ENCODE assay signal across 8 cellular contexts in genomic region chr15:31487811-31488436, GRCh38.
DNase-seq lines count a peak whose midpoint lies in the region; ATAC-seq and TF ChIP-seq lines count a peak whose summit lies in the region.

No MANE protein-coding gene starts in this region.

- H4K5ac ChIP-seq in IMR-90 (ENCODE audit: low read depth, low read length) = no peak overlapping the region

- H2AFZ ChIP-seq in IMR-90 (replicated peaks; ENCODE audit: low read length, poor library complexity) = peak overlapping the region; percentile 88

- H3K36me3 ChIP-seq in IMR-90 (ENCODE audit: control insufficient read depth, insufficient read depth, low read length) (no peaks in the 10 kb centered on the region), subcutaneous abdominal adipose tissue (ENCODE audit: control insufficient read depth in 5 of 5, insufficient read depth in 5 of 5, low read length in 5 of 5) (no peaks in the 10 kb centered on the region)

- DNase-seq in stimulated activated CD4-positive, alpha-beta T cell treated with anti-CD3 and anti-CD28 coated beads, Interleukin-1b, Interleukin-23, amount 100 ng/mL, for 48 hours = peak; percentile 45
- no peak for DNase-seq in stimulated activated CD4-positive, alpha-beta T cell treated with anti-CD3 and anti-CD28 coated beads, Interleukin-2, amount 100 ng/mL, for 24 hours
- peak; percentile 43 for DNase-seq in IMR-90
- peak in 2 of 10 donors; percentile 17 to 33 for DNase-seq in dorsolateral prefrontal cortex
- no peak for DNase-seq in HT-29 (ENCODE audit: low spot score)
- no peak for DNase-seq in NCI-H1930 (lab: John Stamatoyannopoulos, UW)
- DNase-seq in middle frontal gyrus (ENCODE audit: extremely low spot score, low spot score) = no peak

- TF ChIP-seq POLR2A in IMR-90 (IDR thresholded peaks at IDR 0.05; ENCODE audit: low read depth, low read length) = no peak

- peaks cover 2% of the 10 kb centered on the region for H3K4me1 ChIP-seq in IMR-90 (ENCODE audit: control insufficient read depth, insufficient read depth, low read length)
- H3K4me1 ChIP-seq in subcutaneous abdominal adipose tissue (ENCODE audit: control insufficient read depth in 5 of 5, insufficient read depth in 5 of 5, low read length in 5 of 5) = peaks cover 5 to 23% (median 17%) of the 10 kb centered on the region in 5 donors

- peak overlapping the region; percentile 78; the same call in 1 of the 2 replicates for H3K4ac ChIP-seq in IMR-90 (ENCODE audit: low read depth, low read length)

- H3K18ac ChIP-seq in IMR-90 (ENCODE audit: low read depth, low read length) = no peak overlapping the region

- H3K14ac ChIP-seq in IMR-90 (replicated peaks; ENCODE audit: low read depth, low read length) = no peak overlapping the region

- intact Hi-C loops in IMR-90 (cut with micrococcal nuclease) = loop anchor here (1.0 to 10.0 kb wide), 7 partner anchors 46 to 583 kb away; partner anchors contain the start of genes FAN1 and KLF13
- intact Hi-C loops in dorsolateral prefrontal cortex (cut with DNase I) = loop anchor here (2.0 to 10.0 kb wide), 9 partner anchors 111 to 686 kb away; partner anchors contain the start of genes KLF13 (in 1 of the 2) and MTMR10 (in 1 of the 2)

- WGBS in IMR-90 (ENCODE audit: extremely low coverage in 2 of 2, insufficient read length in 1 of 2), 2 experiments = no CpG with 5 or more reads among the region's 6 CpGs

- CTCF ChIA-PET in IMR-90 (lab: Yijun Ruan, JAX) = interaction anchor here (0.6 to 3.2 kb wide), 13 partner anchors 8 to 837 kb away, joined by 3 to 13 read pairs (median 4); no protein-coding TSS in a partner anchor

- peak overlapping the region; percentile 86 for H2AK5ac ChIP-seq in IMR-90 (ENCODE audit: low read depth, low read length)

- H3K23ac ChIP-seq in IMR-90 (ENCODE audit: low read depth, low read length) = no peak overlapping the region

- TF ChIP-seq RAD21 in IMR-90 (IDR thresholded peaks at IDR 0.05; ENCODE audit: low read length) = peak; percentile 17; the same call in 1 of the 2 replicates

- TF ChIP-seq CTCF in IMR-90 (conservative IDR thresholded peaks at IDR 0.05; ENCODE audit: low read depth, low read length) = 0 out of 2 replicates have a peak, but pooled peaks have one; percentile 10
- no peak for TF ChIP-seq CTCF in dorsolateral prefrontal cortex (IDR thresholded peaks at IDR 0.05 in 54 of 56, conservative IDR thresholded peaks at IDR 0.05 in 2 of 56; ENCODE audit: low read depth in 1 of 56, partially characterized antibody in 56 of 56)

- H3K27ac ChIP-seq in IMR-90 (ENCODE audit: insufficient read depth, low read length) = no peak overlapping the region
- H3K27ac ChIP-seq in dorsolateral prefrontal cortex = peak overlapping the region in 49 of 59 donors; percentile 3 to 83 (median 61)
- peak overlapping the region; percentile 30 for H3K27ac ChIP-seq in subcutaneous abdominal adipose tissue (ENCODE audit: low read depth, low read length)

- no TSS peak for BruUV-seq in IMR-90 (replicated peaks; lab: Mats Ljungman, UMichigan)

- no peak overlapping the region for H3K56ac ChIP-seq in IMR-90 (ENCODE audit: extremely low read depth, insufficient read depth, low read length)

- no peak overlapping the region for H2BK5ac ChIP-seq in IMR-90 (ENCODE audit: low read depth, low read length, poor library complexity, severe bottlenecking)

- no peak overlapping the region for H3K4me2 ChIP-seq in IMR-90 (ENCODE audit: low read depth, low read length)

- H3K27me3 ChIP-seq in IMR-90 (ENCODE audit: control insufficient read depth, insufficient read depth, low read length) = peaks cover 13% of the 10 kb centered on the region
- no peaks in the 10 kb centered on the region for H3K27me3 ChIP-seq in dorsolateral prefrontal cortex
- H3K27me3 ChIP-seq in subcutaneous abdominal adipose tissue (ENCODE audit: control insufficient read depth in 5 of 5, insufficient read depth in 4 of 5, low read length in 5 of 5) = peaks cover 0 to 6% (median 4%) of the 10 kb centered on the region in 5 donors

- H2BK120ac ChIP-seq in IMR-90 (ENCODE audit: low read depth, low read length) = peak overlapping the region; percentile 90

- no peaks in the 10 kb centered on the region; the same call in 1 of the 2 replicates for H4K20me1 ChIP-seq in IMR-90 (ENCODE audit: insufficient read depth, low read length)

- H3K9ac ChIP-seq in IMR-90 (ENCODE audit: low read depth, low read length) (no peak overlapping the region), subcutaneous abdominal adipose tissue (ENCODE audit: low read length in 5 of 5) (peak overlapping the region in 1 of 5 donors; percentile 68)

- H2BK15ac ChIP-seq in IMR-90 (ENCODE audit: low read depth, low read length) = peak overlapping the region; percentile 40; the same call in 1 of the 3 replicates

- H3K4me3 ChIP-seq in IMR-90 (ENCODE audit: insufficient read depth, low read depth, low read length) = no peak overlapping the region
- H3K4me3 ChIP-seq in dorsolateral prefrontal cortex = no peak overlapping the region
- peak overlapping the region in 1 of 5 donors; percentile 19 for H3K4me3 ChIP-seq in subcutaneous abdominal adipose tissue (ENCODE audit: low read depth in 1 of 5, low read length in 5 of 5)

- dilution Hi-C loops in IMR-90 (cut with HindIII; ENCODE audit: low sequenced_read_pairs, unreplicated experiment) = no loop called here

- H3K79me1 ChIP-seq in IMR-90 (ENCODE audit: low read depth in 1 of 2, low read length in 2 of 2) = no peaks in the 10 kb centered on the region

- H3K9me1 ChIP-seq in IMR-90 (ENCODE audit: insufficient read depth, low read length) = peaks cover 3% of the 10 kb centered on the region; the same call in 1 of the 2 replicates

- ATAC-seq in IMR-90 (ENCODE audit: low read depth) = no peak

- POLR2A ChIA-PET in IMR-90 (lab: Charles Lee; ENCODE audit: unreplicated experiment) = interaction anchor here (0.5 kb wide), 1 partner anchor 92 kb away, joined by 4 read pairs; no protein-coding TSS in a partner anchor

- H3K9me3 ChIP-seq in IMR-90 (ENCODE audit: control insufficient read depth, insufficient read depth, low read length) (peaks cover 5% of the 10 kb centered on the region), subcutaneous abdominal adipose tissue (ENCODE audit: control insufficient read depth in 5 of 5, low read length in 5 of 5) (no peaks in the 10 kb centered on the region)

- peak overlapping the region; percentile 79 for H2AK9ac ChIP-seq in IMR-90 (replicated peaks; ENCODE audit: low read depth, low read length, poor library complexity)

- peak overlapping the region; percentile 65; the same call in 1 of the 2 replicates for H4K91ac ChIP-seq in IMR-90 (ENCODE audit: insufficient read depth, low read depth, low read length)

- H2BK20ac ChIP-seq in IMR-90 (ENCODE audit: low read depth, low read length) = peak overlapping the region; percentile 84

- H4K8ac ChIP-seq in IMR-90 (ENCODE audit: low read depth in 2 of 2, low read length in 2 of 2) = no peak overlapping the region

- in situ Hi-C loops in IMR-90 (cut with MboI; ENCODE audit: low sequenced_read_pairs) = loop anchor here (5.0 to 25.0 kb wide), 4 partner anchors 123 to 826 kb away; partner anchors contain the start of gene KLF13

TF ChIP-seq in IMR-90, 13 proteins besides CTCF, POLR2A, EP300 and RAD21:
- 0 out of 2 replicates have a peak, but pooled peaks have one; percentile 14 for TF ChIP-seq FOS (IDR thresholded peaks at IDR 0.05; ENCODE audit: low read depth, low read length)
- no peak for TF ChIP-seq MXI1 (IDR thresholded peaks at IDR 0.05; ENCODE audit: borderline replicate concordance, low read depth, low read length)
- no peak for TF ChIP-seq RCOR1 (IDR thresholded peaks at IDR 0.05; ENCODE audit: insufficient replicate concordance, low read length)
- TF ChIP-seq MAFK (IDR thresholded peaks at IDR 0.05; ENCODE audit: low read depth, low read length) = no peak
- TF ChIP-seq SMC3 (IDR thresholded peaks at IDR 0.05; ENCODE audit: low read depth, low read length) = no peak
- no peak for TF ChIP-seq BHLHE40 (IDR thresholded peaks at IDR 0.05; ENCODE audit: low read depth, low read length)
- TF ChIP-seq NFE2L2 (IDR thresholded peaks at IDR 0.05; ENCODE audit: low read depth, low read length) = no peak
- TF ChIP-seq USF2 (IDR thresholded peaks at IDR 0.05; ENCODE audit: low read depth, low read length) = peak; percentile 54
TF ChIP-seq in IMR-90: peak in this region for 2.

Comparison
In these comparisons a context has a peak if more than half of its experiments do, and no peak if none do; other contexts are left out.
1. DNase-seq: peak in stimulated activated CD4-positive, alpha-beta T cell treated with anti-CD3 and anti-CD28 coated beads, Interleukin-1b, Interleukin-23, amount 100 ng/mL, for 48 hours (single experiment) and IMR-90 (single experiment); none in stimulated activated CD4-positive, alpha-beta T cell treated with anti-CD3 and anti-CD28 coated beads, Interleukin-2, amount 100 ng/mL, for 24 hours (0 of 2), HT-29 (single experiment), NCI-H1930 (0 of 2) and middle frontal gyrus (single experiment).